Comparison of ENCODE assay signal across 8 cellular contexts in genomic region chr2:88691339-88692183, GRCh38. TPM values are rescaled to one million over a fixed set of nuclear protein-coding genes. Genes with fewer than 3 reads are reported as not detected.
DNase-seq lines count a peak whose midpoint lies in the region; ATAC-seq and TF ChIP-seq lines count a peak whose summit lies in the region.

Gene RPIA, plus strand, starts transcription at chr2:88691673. Its CDS starts 26 bp downstream, at chr2:88691699.

- H3K9me3 Mint-ChIP-seq in activated naive CD4-positive, alpha-beta T cell treated with anti-CD3 and anti-CD28 coated beads, Interleukin-2, amount 50 U/mL, for 72 hours = peaks cover 0 to 13% of the 10 kb centered on the region in 2 donors

- peaks cover 49% of the 10 kb centered on the region for H3K79me2 ChIP-seq in osteoblast (ENCODE audit: insufficient read depth, low read length)

- peak within 1 kb of the TSS; percentile 85 to 96 for H3K27ac Mint-ChIP-seq in activated naive CD4-positive, alpha-beta T cell treated with anti-CD3 and anti-CD28 coated beads, Interleukin-2, amount 50 U/mL, for 72 hours

- H3K36me3 ChIP-seq in osteoblast (ENCODE audit: insufficient read depth, low read length) = no peaks in the 10 kb centered on the region
- no peaks in the 10 kb centered on the region for H3K36me3 ChIP-seq in thoracic aorta

- no peaks in the 10 kb centered on the region for H3K27me3 ChIP-seq in osteoblast (ENCODE audit: insufficient read depth, low read length)
- H3K27me3 ChIP-seq in thoracic aorta (replicated peaks; ENCODE audit: insufficient read depth) = no peaks in the 10 kb centered on the region

- DNase-seq in GM12864 (ENCODE audit: low read depth) (peak; percentile 98), NCI-H1092 treated with DMSO at 0.1 percent for 48 hours (lab: John Stamatoyannopoulos, UW) (peak; percentile 95), SKM-1 (lab: John Stamatoyannopoulos, UW; ENCODE audit: unreplicated experiment) (peak; percentile 99), glomerular visceral epithelial cell (ENCODE audit: extremely low spot score) (peak; percentile 98), osteoblast (ENCODE audit: insufficient read length, low spot score, missing footprints) (peak; percentile 98), thoracic aorta (ENCODE audit: low spot score) (peak; percentile 97)
- peak; percentile 95 to 98 for DNase-seq in activated naive CD4-positive, alpha-beta T cell treated with anti-CD3 and anti-CD28 coated beads, Interleukin-2, amount 50 U/mL, for 72 hours (ENCODE audit: low spot score in 2 of 2)

- H4K20me1 ChIP-seq in osteoblast (ENCODE audit: insufficient read depth, low read length) = peaks cover 9% of the 10 kb centered on the region

- peak within 1 kb of the TSS; percentile 98 for H3K4me2 ChIP-seq in osteoblast (ENCODE audit: insufficient read depth, low read length)

- H3K27ac ChIP-seq in osteoblast (ENCODE audit: low read depth, low read length) (peak within 1 kb of the TSS; percentile 73), thoracic aorta (peak within 1 kb of the TSS; percentile 49 to 65)

- H2AFZ ChIP-seq in osteoblast (ENCODE audit: low read length) = peak within 1 kb of the TSS; percentile 96

- peaks cover 15% of the 10 kb centered on the region for H3K4me1 ChIP-seq in osteoblast (ENCODE audit: insufficient read depth, low read length)
- H3K4me1 ChIP-seq in thoracic aorta (ENCODE audit: control insufficient read depth in 1 of 2, low read depth in 2 of 2) = peaks cover 4 to 23% of the 10 kb centered on the region in 2 donors

- H3K9me3 ChIP-seq in osteoblast (ENCODE audit: low read depth, low read length) (no peaks in the 10 kb centered on the region), thoracic aorta (no peaks in the 10 kb centered on the region)

- TF ChIP-seq CTCF in GM12864 (IDR thresholded peaks at IDR 0.05; ENCODE audit: low read depth, low read length, missing control alignments) = peak; percentile 67
- peak; percentile 43 for TF ChIP-seq CTCF in osteoblast (IDR thresholded peaks at IDR 0.05; ENCODE audit: extremely low read depth, low read depth, low read length)
- peak; percentile 38 for TF ChIP-seq CTCF in thoracic aorta (IDR thresholded peaks at IDR 0.05)

- ATAC-seq in HG02623 (IDR thresholded peaks at IDR 0.05; ENCODE audit: unreplicated experiment) (peak; percentile 91), thoracic aorta (ENCODE audit: insufficient number of reproducible peaks, low FRiP score, low read depth) (peak; percentile 96)
- ATAC-seq in activated naive CD4-positive, alpha-beta T cell treated with anti-CD3 and anti-CD28 coated beads, Interleukin-2, amount 50 U/mL, for 72 hours = peak; percentile 97 to 98

- H3K4me3 ChIP-seq in GM12864 (ENCODE audit: low read depth, low read length) = peak within 1 kb of the TSS; percentile 66
- H3K4me3 ChIP-seq in osteoblast (ENCODE audit: insufficient read depth, low read length) = peak within 1 kb of the TSS; percentile 82
- peak within 1 kb of the TSS; percentile 92 for H3K4me3 ChIP-seq in thoracic aorta

- H3K36me3 Mint-ChIP-seq in activated naive CD4-positive, alpha-beta T cell treated with anti-CD3 and anti-CD28 coated beads, Interleukin-2, amount 50 U/mL, for 72 hours = peaks cover 32 to 33% of the 10 kb centered on the region in 2 donors

RNA-seq across cellular contexts. Expression of gene RPIA, which starts in this region (rescaled TPM):
- 10 to 100 TPM; 48.0 to 51.0 TPM for total RNA-seq in activated naive CD4-positive, alpha-beta T cell treated with anti-CD3 and anti-CD28 coated beads, Interleukin-2, amount 50 U/mL, for 72 hours
- total RNA-seq in osteoblast = 6.2 and 6.8 TPM in 2 replicates
- total RNA-seq in thoracic aorta = 1 to 10 TPM; 4.1 to 4.7 TPM

Comparison
In these comparisons a context has a peak if more than half of its experiments do, and no peak if none do; other contexts are left out.
1. Peak in every context shown above with its lines: DNase-seq, ATAC-seq, H3K4me3 ChIP-seq and H3K27ac ChIP-seq.